In the genomic region with DNA sequence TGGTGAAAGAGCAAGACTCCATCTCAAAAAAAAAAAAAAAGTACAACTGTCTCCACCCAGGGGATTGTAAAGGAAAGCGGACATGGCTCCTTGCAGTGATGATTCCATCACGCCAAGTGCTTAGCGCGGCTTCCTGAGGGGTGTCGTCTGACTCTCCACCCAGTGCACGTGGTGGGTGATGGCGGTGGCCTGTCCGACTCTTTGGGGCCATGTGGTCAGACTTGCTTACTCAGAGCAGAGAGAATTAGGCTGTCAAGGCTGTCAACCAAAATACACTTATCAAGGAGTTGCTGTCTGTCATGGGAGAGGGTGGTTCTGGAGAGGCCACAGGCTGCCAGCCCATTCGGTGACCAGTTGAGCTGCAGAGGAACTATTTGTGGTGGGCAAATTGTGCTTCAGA, we compare ENCODE assay signal across 1 cellular context.
TF ChIP-seq lines count a peak whose summit lies in the region.

No MANE protein-coding gene starts in this region.

TF ChIP-seq in K562, 482 proteins besides CTCF, POLR2A, EP300 and RAD21 (continued from another document):
- TF ChIP-seq, protein P1, sequence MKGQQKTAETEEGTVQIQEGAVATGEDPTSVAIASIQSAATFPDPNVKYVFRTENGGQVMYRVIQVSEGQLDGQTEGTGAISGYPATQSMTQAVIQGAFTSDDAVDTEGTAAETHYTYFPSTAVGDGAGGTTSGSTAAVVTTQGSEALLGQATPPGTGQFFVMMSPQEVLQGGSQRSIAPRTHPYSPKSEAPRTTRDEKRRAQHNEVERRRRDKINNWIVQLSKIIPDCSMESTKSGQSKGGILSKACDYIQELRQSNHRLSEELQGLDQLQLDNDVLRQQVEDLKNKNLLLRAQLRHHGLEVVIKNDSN (CRISPR knock-in tag; IDR thresholded peaks at IDR 0.05), result peak; percentile 45; the same call in 1 of the 2 replicates
- TF ChIP-seq NR4A1 (CRISPR knock-in tag; IDR thresholded peaks at IDR 0.05), result no peak
- peak; percentile 60; the same call in 1 of the 2 replicates for TF ChIP-seq NR4A1 (tag; IDR thresholded peaks at IDR 0.05)
- peak; percentile 88 for TF ChIP-seq MAX (CRISPR knock-in tag; IDR thresholded peaks at IDR 0.05)
- TF ChIP-seq GABPB1 (CRISPR knock-in tag; IDR thresholded peaks at IDR 0.05), result no peak
- TF ChIP-seq, protein P2, sequence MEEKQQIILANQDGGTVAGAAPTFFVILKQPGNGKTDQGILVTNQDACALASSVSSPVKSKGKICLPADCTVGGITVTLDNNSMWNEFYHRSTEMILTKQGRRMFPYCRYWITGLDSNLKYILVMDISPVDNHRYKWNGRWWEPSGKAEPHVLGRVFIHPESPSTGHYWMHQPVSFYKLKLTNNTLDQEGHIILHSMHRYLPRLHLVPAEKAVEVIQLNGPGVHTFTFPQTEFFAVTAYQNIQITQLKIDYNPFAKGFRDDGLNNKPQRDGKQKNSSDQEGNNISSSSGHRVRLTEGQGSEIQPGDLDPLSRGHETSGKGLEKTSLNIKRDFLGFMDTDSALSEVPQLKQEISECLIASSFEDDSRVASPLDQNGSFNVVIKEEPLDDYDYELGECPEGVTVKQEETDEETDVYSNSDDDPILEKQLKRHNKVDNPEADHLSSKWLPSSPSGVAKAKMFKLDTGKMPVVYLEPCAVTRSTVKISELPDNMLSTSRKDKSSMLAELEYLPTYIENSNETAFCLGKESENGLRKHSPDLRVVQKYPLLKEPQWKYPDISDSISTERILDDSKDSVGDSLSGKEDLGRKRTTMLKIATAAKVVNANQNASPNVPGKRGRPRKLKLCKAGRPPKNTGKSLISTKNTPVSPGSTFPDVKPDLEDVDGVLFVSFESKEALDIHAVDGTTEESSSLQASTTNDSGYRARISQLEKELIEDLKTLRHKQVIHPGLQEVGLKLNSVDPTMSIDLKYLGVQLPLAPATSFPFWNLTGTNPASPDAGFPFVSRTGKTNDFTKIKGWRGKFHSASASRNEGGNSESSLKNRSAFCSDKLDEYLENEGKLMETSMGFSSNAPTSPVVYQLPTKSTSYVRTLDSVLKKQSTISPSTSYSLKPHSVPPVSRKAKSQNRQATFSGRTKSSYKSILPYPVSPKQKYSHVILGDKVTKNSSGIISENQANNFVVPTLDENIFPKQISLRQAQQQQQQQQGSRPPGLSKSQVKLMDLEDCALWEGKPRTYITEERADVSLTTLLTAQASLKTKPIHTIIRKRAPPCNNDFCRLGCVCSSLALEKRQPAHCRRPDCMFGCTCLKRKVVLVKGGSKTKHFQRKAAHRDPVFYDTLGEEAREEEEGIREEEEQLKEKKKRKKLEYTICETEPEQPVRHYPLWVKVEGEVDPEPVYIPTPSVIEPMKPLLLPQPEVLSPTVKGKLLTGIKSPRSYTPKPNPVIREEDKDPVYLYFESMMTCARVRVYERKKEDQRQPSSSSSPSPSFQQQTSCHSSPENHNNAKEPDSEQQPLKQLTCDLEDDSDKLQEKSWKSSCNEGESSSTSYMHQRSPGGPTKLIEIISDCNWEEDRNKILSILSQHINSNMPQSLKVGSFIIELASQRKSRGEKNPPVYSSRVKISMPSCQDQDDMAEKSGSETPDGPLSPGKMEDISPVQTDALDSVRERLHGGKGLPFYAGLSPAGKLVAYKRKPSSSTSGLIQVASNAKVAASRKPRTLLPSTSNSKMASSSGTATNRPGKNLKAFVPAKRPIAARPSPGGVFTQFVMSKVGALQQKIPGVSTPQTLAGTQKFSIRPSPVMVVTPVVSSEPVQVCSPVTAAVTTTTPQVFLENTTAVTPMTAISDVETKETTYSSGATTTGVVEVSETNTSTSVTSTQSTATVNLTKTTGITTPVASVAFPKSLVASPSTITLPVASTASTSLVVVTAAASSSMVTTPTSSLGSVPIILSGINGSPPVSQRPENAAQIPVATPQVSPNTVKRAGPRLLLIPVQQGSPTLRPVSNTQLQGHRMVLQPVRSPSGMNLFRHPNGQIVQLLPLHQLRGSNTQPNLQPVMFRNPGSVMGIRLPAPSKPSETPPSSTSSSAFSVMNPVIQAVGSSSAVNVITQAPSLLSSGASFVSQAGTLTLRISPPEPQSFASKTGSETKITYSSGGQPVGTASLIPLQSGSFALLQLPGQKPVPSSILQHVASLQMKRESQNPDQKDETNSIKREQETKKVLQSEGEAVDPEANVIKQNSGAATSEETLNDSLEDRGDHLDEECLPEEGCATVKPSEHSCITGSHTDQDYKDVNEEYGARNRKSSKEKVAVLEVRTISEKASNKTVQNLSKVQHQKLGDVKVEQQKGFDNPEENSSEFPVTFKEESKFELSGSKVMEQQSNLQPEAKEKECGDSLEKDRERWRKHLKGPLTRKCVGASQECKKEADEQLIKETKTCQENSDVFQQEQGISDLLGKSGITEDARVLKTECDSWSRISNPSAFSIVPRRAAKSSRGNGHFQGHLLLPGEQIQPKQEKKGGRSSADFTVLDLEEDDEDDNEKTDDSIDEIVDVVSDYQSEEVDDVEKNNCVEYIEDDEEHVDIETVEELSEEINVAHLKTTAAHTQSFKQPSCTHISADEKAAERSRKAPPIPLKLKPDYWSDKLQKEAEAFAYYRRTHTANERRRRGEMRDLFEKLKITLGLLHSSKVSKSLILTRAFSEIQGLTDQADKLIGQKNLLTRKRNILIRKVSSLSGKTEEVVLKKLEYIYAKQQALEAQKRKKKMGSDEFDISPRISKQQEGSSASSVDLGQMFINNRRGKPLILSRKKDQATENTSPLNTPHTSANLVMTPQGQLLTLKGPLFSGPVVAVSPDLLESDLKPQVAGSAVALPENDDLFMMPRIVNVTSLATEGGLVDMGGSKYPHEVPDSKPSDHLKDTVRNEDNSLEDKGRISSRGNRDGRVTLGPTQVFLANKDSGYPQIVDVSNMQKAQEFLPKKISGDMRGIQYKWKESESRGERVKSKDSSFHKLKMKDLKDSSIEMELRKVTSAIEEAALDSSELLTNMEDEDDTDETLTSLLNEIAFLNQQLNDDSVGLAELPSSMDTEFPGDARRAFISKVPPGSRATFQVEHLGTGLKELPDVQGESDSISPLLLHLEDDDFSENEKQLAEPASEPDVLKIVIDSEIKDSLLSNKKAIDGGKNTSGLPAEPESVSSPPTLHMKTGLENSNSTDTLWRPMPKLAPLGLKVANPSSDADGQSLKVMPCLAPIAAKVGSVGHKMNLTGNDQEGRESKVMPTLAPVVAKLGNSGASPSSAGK (IDR thresholded peaks at IDR 0.05), result peak; percentile 81
- TF ChIP-seq, protein P3, sequence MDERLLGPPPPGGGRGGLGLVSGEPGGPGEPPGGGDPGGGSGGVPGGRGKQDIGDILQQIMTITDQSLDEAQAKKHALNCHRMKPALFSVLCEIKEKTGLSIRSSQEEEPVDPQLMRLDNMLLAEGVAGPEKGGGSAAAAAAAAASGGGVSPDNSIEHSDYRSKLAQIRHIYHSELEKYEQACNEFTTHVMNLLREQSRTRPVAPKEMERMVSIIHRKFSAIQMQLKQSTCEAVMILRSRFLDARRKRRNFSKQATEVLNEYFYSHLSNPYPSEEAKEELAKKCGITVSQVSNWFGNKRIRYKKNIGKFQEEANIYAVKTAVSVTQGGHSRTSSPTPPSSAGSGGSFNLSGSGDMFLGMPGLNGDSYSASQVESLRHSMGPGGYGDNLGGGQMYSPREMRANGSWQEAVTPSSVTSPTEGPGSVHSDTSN (CRISPR knock-in tag; IDR thresholded peaks at IDR 0.05; ENCODE audit: low read depth), result no peak
- TF ChIP-seq, protein P3 (tag; conservative IDR thresholded peaks at IDR 0.05; ENCODE audit: low read depth), result peak; percentile 70
- TF ChIP-seq KAT8 (IDR thresholded peaks at IDR 0.05; ENCODE audit: low read depth), result no peak
- TF ChIP-seq DMBX1 (CRISPR knock-in tag; IDR thresholded peaks at IDR 0.05; ENCODE audit: borderline replicate concordance), result peak; percentile 61; the same call in 1 of the 2 replicates
- peak; percentile 40; the same call in 1 of the 2 replicates for TF ChIP-seq BHLHE40 (IDR thresholded peaks at IDR 0.05; ENCODE audit: low read length)
- no peak for TF ChIP-seq HSF4 (CRISPR knock-in tag; IDR thresholded peaks at IDR 0.05; ENCODE audit: borderline replicate concordance)
- TF ChIP-seq L3MBTL2 (IDR thresholded peaks at IDR 0.05), result peak; percentile 90
- TF ChIP-seq ZNF3 (CRISPR knock-in tag; IDR thresholded peaks at IDR 0.05), result no peak
- TF ChIP-seq, protein P4, sequence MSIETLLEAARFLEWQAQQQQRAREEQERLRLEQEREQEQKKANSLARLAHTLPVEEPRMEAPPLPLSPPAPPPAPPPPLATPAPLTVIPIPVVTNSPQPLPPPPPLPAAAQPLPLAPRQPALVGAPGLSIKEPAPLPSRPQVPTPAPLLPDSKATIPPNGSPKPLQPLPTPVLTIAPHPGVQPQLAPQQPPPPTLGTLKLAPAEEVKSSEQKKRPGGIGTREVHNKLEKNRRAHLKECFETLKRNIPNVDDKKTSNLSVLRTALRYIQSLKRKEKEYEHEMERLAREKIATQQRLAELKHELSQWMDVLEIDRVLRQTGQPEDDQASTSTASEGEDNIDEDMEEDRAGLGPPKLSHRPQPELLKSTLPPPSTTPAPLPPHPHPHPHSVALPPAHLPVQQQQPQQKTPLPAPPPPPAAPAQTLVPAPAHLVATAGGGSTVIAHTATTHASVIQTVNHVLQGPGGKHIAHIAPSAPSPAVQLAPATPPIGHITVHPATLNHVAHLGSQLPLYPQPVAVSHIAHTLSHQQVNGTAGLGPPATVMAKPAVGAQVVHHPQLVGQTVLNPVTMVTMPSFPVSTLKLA (conservative IDR thresholded peaks at IDR 0.05), result peak in 1 of 2 experiments; percentile 66; a peak in 3 of 4 replicates
- TF ChIP-seq ARID4B (CRISPR knock-in tag; IDR thresholded peaks at IDR 0.05), result 0 out of 2 replicates have a peak, but pooled peaks have one; percentile 19
- TF ChIP-seq PKNOX1 (IDR thresholded peaks at IDR 0.05), result peak; percentile 72
- no peak for TF ChIP-seq POLR3A (IDR thresholded peaks at IDR 0.05; ENCODE audit: borderline replicate concordance, extremely low read depth, insufficient read depth, insufficient read length)
- TF ChIP-seq MYC (IDR thresholded peaks at IDR 0.05; ENCODE audit: low read depth, low read length), result peak; percentile 56; the same call in 1 of the 2 replicates
- no peak for TF ChIP-seq MYC (CRISPR knock-in tag; IDR thresholded peaks at IDR 0.05; ENCODE audit: borderline replicate concordance, low read depth)
- TF ChIP-seq, protein P5, sequence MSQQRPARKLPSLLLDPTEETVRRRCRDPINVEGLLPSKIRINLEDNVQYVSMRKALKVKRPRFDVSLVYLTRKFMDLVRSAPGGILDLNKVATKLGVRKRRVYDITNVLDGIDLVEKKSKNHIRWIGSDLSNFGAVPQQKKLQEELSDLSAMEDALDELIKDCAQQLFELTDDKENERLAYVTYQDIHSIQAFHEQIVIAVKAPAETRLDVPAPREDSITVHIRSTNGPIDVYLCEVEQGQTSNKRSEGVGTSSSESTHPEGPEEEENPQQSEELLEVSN (IDR thresholded peaks at IDR 0.05; ENCODE audit: borderline replicate concordance in 1 of 2, extremely low read depth in 1 of 2, insufficient read depth in 1 of 2, insufficient read length in 1 of 2, low read depth in 1 of 2, low read length in 1 of 2, poor library complexity in 1 of 2, severe bottlenecking in 1 of 2), result peak; percentile 31 to 60
- TF ChIP-seq TCF3 (CRISPR knock-in tag; IDR thresholded peaks at IDR 0.05), result peak; percentile 41; the same call in 1 of the 2 replicates
- TF ChIP-seq MEIS2 (IDR thresholded peaks at IDR 0.05; ENCODE audit: partially characterized antibody), result peak; percentile 61
